ENCODE assay signal across 26 cellular contexts in the genomic region with DNA sequence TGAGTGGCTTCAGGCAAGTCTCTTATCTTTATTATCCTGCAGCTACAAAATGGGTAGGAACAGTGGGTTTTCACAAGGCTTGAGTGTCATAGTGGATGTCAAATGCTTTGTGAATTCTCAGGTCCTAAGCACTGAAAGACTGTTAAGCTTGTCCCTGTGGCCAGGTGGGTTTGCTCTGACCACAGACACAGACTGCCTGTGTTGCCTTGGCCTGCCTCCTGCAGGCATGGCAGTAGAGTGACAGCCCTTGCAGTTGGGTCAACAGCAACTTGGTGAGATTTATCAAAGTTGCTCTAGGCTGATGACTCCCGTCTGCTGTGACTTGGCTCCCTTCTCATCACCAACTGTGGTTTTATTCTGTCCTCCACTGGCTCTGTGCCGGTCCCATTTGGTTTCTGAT.
"Had no signal": no experiment of that assay in that cellular context is flagged by ENCODE, and none has a peak within 500 bp of the region (broad histone marks: within the 10 kb centered on the region; RNA-seq: fewer than 3 reads in every experiment).

No MANE protein-coding gene starts in this region.

- H3K36me3 ChIP-seq: heart left ventricle, left lung, lower lobe of right lung, suprapubic skin, tibial artery, upper lobe of right lung had no signal

- H3K27ac ChIP-seq: foreskin keratinocyte, heart left ventricle, left lung, lower lobe of right lung, suprapubic skin, tibial artery, upper lobe of right lung had no signal

- H3K9me3 ChIP-seq: heart left ventricle, left lung, lower lobe of right lung, suprapubic skin, tibial artery, upper lobe of right lung had no signal

- ATAC-seq: activated CD4-positive, CD25-positive, alpha-beta regulatory T cell treated with anti-CD3 and anti-CD28 coated beads, Interleukin-2, amount 50 U/mL, for 24 hours; activated naive CD8-positive, alpha-beta T cell treated with anti-CD3 and anti-CD28 coated beads, Interleukin-2, amount 50 U/mL, for 24 hours; esophagus mucosa; foreskin keratinocyte; heart left ventricle; left lung; lower lobe of right lung; right cardiac atrium; stimulated activated naive B cell treated with anti-CD40 and anti-IgM and Interleukin-4, amounts not matched to agents 10 μg/mL and 1 μg/mL and 100 μg/mL, for 72 hours; upper lobe of right lung had no signal

- H3K27me3 Mint-ChIP-seq: activated naive CD4-positive, alpha-beta T cell treated with anti-CD3 and anti-CD28 coated beads, Interleukin-2, amount 50 U/mL, for 24 hours had no signal

- DNase-seq: activated CD4-positive, alpha-beta memory T cell treated with anti-CD3 and anti-CD28 coated beads for 36 hours; activated CD4-positive, alpha-beta T cell treated with anti-CD3 and anti-CD28 coated beads, Interleukin-2, amount 10 ng/mL, durations not matched to agents 24 days and 14 days; activated naive CD8-positive, alpha-beta T cell treated with anti-CD3 and anti-CD28 coated beads, Interleukin-2, amount 50 U/mL, for 24 hours; activated T-cell treated with anti-CD3 and anti-CD28 coated beads, Interleukin-2, amount 50 U/mL, for 48 hours; amygdala; central memory CD4-positive, alpha-beta T cell; foreskin keratinocyte; heart left ventricle; hypothalamus; kidney glomerular epithelial cell; left lung; lower lobe of right lung; mesendoderm; posterior cingulate gyrus; right cardiac atrium; stimulated activated CD4-positive, alpha-beta T cell treated with anti-CD3 and anti-CD28 coated beads, Interleukin-15, amount 100 ng/mL, for 24 hours; stimulated activated CD4-positive, alpha-beta T cell treated with anti-CD3 and anti-CD28 coated beads, Interleukin-2, amount 100 ng/mL, for 24 hours; stimulated activated naive B cell treated with anti-CD40 and anti-IgM and Interleukin-4, amounts not matched to agents 10 μg/mL and 1 μg/mL and 100 μg/mL, for 72 hours; tibial artery; upper lobe of right lung had no signal

- H3K36me3 Mint-ChIP-seq: activated CD4-positive, alpha-beta memory T cell treated with anti-CD3 and anti-CD28 coated beads for 36 hours; activated naive CD4-positive, alpha-beta T cell treated with anti-CD3 and anti-CD28 coated beads, Interleukin-2, amount 50 U/mL, for 24 hours; natural killer cell treated with Interleukin-12 subunit alpha and Interleukin-12 subunit beta and Interleukin-15 and Interleukin-18, amount 100 ng/mL, for 72 hours; stimulated activated naive B cell treated with anti-CD40 and anti-IgM and Interleukin-4, amounts not matched to agents 10 μg/mL and 1 μg/mL and 100 μg/mL, for 72 hours had no signal

- H3K9me3 Mint-ChIP-seq: activated CD4-positive, alpha-beta memory T cell treated with anti-CD3 and anti-CD28 coated beads for 36 hours; activated naive CD4-positive, alpha-beta T cell treated with anti-CD3 and anti-CD28 coated beads, Interleukin-2, amount 50 U/mL, for 24 hours; activated naive CD8-positive, alpha-beta T cell treated with anti-CD3 and anti-CD28 coated beads, Interleukin-2, amount 50 U/mL, for 24 hours; activated T-helper 2 cell treated with anti-CD3 and anti-CD28 coated beads, Interferon-gamma antibody, Interleukin-2, Interleukin-4, amounts not matched to agents 10 μg/mL and 5 μg/mL and 100 μg/mL, durations not matched to agents 14 hours and 24 hours and 36 hours; natural killer cell treated with Interleukin-12 subunit alpha and Interleukin-12 subunit beta and Interleukin-15 and Interleukin-18, amount 100 ng/mL, for 72 hours; stimulated activated naive B cell treated with anti-CD40 and anti-IgM and Interleukin-4, amounts not matched to agents 10 μg/mL and 1 μg/mL and 100 μg/mL, for 72 hours had no signal

- H3K27ac Mint-ChIP-seq: activated CD4-positive, alpha-beta memory T cell treated with anti-CD3 and anti-CD28 coated beads for 36 hours; activated CD4-positive, alpha-beta T cell treated with anti-CD3 and anti-CD28 coated beads, Interleukin-2, amount 10 ng/mL, durations not matched to agents 24 days and 14 days; activated naive CD4-positive, alpha-beta T cell treated with anti-CD3 and anti-CD28 coated beads, Interleukin-2, amount 50 U/mL, for 24 hours; activated naive CD8-positive, alpha-beta T cell treated with anti-CD3 and anti-CD28 coated beads, Interleukin-2, amount 50 U/mL, for 24 hours; activated T-helper 2 cell treated with anti-CD3 and anti-CD28 coated beads, Interferon-gamma antibody, Interleukin-2, Interleukin-4, amounts not matched to agents 10 μg/mL and 5 μg/mL and 100 μg/mL, durations not matched to agents 14 hours and 24 hours and 36 hours; natural killer cell treated with Interleukin-12 subunit alpha and Interleukin-12 subunit beta and Interleukin-15 and Interleukin-18, amount 100 ng/mL, for 72 hours; stimulated activated naive B cell treated with anti-CD40 and anti-IgM and Interleukin-4, amounts not matched to agents 10 μg/mL and 1 μg/mL and 100 μg/mL, for 72 hours had no signal

- H3K4me1 ChIP-seq: foreskin keratinocyte, heart left ventricle, left lung, lower lobe of right lung, suprapubic skin, tibial artery, upper lobe of right lung had no signal

- H3K4me3 ChIP-seq: heart left ventricle, left lung, lower lobe of right lung, suprapubic skin, tibial artery, upper lobe of right lung had no signal

- H3K4me1 Mint-ChIP-seq: activated naive CD4-positive, alpha-beta T cell treated with anti-CD3 and anti-CD28 coated beads, Interleukin-2, amount 50 U/mL, for 24 hours; activated naive CD8-positive, alpha-beta T cell treated with anti-CD3 and anti-CD28 coated beads, Interleukin-2, amount 50 U/mL, for 24 hours; stimulated activated naive B cell treated with anti-CD40 and anti-IgM and Interleukin-4, amounts not matched to agents 10 μg/mL and 1 μg/mL and 100 μg/mL, for 72 hours had no signal

- H3K4me3 Mint-ChIP-seq: activated CD4-positive, alpha-beta memory T cell treated with anti-CD3 and anti-CD28 coated beads for 36 hours; activated CD4-positive, alpha-beta T cell treated with anti-CD3 and anti-CD28 coated beads, Interleukin-2, amount 10 ng/mL, durations not matched to agents 24 days and 14 days; activated naive CD4-positive, alpha-beta T cell treated with anti-CD3 and anti-CD28 coated beads, Interleukin-2, amount 50 U/mL, for 24 hours; activated naive CD8-positive, alpha-beta T cell treated with anti-CD3 and anti-CD28 coated beads, Interleukin-2, amount 50 U/mL, for 24 hours; natural killer cell treated with Interleukin-12 subunit alpha and Interleukin-12 subunit beta and Interleukin-15 and Interleukin-18, amount 100 ng/mL, for 72 hours; stimulated activated naive B cell treated with anti-CD40 and anti-IgM and Interleukin-4, amounts not matched to agents 10 μg/mL and 1 μg/mL and 100 μg/mL, for 72 hours had no signal
